In the genomic region with DNA sequence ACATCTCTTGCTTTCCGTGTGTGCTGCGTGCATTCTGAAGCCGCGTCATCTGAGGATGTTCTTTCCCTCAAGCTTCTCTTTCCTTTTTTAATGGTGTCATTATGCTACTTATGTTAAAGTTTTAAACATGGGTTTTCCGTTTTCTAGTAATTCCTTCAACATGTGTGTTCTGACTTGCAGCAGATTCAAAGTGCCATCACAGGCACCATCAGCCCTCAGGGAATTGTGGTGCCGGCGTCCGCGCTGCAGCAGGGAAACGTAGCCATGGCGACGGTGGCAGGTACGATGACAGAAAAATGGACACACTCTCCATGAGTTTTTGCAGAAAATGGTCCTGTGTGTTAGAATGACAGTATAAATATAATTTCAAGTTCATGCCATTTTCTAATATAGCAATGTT, we compare ENCODE assay signal across 25 cellular contexts. TPM values are rescaled to one million over a fixed set of nuclear protein-coding genes. Genes with fewer than 3 reads are reported as not detected.
A peak's percentile ranks its signal among the peaks of the same experiment; 100 is the strongest.
DNase-seq lines count a peak whose midpoint lies in the region; ATAC-seq, FAIRE-seq and TF ChIP-seq lines count a peak whose summit lies in the region.
"Had no signal": no experiment of that assay in that cellular context is flagged by ENCODE, and none has a peak within 500 bp of the region (broad histone marks: within the 10 kb centered on the region; RNA-seq: fewer than 3 reads in every experiment).

No MANE protein-coding gene starts in this region.

- peaks cover 6% of the 10 kb centered on the region for H3K4me1 ChIP-seq in BE2C
- no peaks in the 10 kb centered on the region for H3K4me1 ChIP-seq in GM23338 (ENCODE audit: insufficient read depth)
- H3K4me1 ChIP-seq in K562 (replicated peaks in 1 of 2; ENCODE audit: control insufficient read depth in 2 of 2, insufficient read depth in 2 of 2, low read length in 2 of 2): no peaks in the 10 kb centered on the region
- H3K4me1 ChIP-seq in HAP-1: no peaks in the 10 kb centered on the region
- H3K4me1 ChIP-seq in heart left ventricle: no peaks in the 10 kb centered on the region

- H3K9me3 Mint-ChIP-seq in GM23338: no peaks in the 10 kb centered on the region
- H3K9me3 Mint-ChIP-seq: CD14-positive monocyte; CD8-positive, alpha-beta memory T cell had no signal

- H3K4me3 Mint-ChIP-seq in GM23338: no peak overlapping the region
- H3K4me3 Mint-ChIP-seq: CD14-positive monocyte; CD8-positive, alpha-beta memory T cell had no signal

- H3K4me2 ChIP-seq in GM23338 (no peak overlapping the region), K562 (ENCODE audit: insufficient read depth, low read length) (no peak overlapping the region)
- H3K4me2 ChIP-seq: KMS-11 had no signal

- no TSS peak for BruUV-seq in K562 (replicated peaks; lab: Mats Ljungman, UMichigan)

- H3K4me1 Mint-ChIP-seq in GM23338: no peaks in the 10 kb centered on the region
- H3K4me1 Mint-ChIP-seq: CD8-positive, alpha-beta memory T cell had no signal

- no peaks in the 10 kb centered on the region for H3K9me1 ChIP-seq in K562 (ENCODE audit: control insufficient read depth, insufficient read depth, low read length)

- H4K20me1 ChIP-seq in GM23338 (replicated peaks; ENCODE audit: insufficient read depth): no peaks in the 10 kb centered on the region
- no peaks in the 10 kb centered on the region for H4K20me1 ChIP-seq in K562 (replicated peaks; ENCODE audit: control insufficient read depth, insufficient read depth, low read length)

- POLR2A ChIA-PET in K562 (lab: Yijun Ruan, JAX): interaction anchor here (0.6 to 1.5 kb wide), 3 partner anchors 12 to 176 kb away, joined by 3 to 5 read pairs (median 3); no protein-coding TSS in a partner anchor

- H3K27ac Mint-ChIP-seq in GM23338: no peak overlapping the region

- H3K4me3 ChIP-seq in BE2C (ENCODE audit: low read depth, low read length): no peak overlapping the region
- no peak overlapping the region for H3K4me3 ChIP-seq in GM23338
- no peak overlapping the region for H3K4me3 ChIP-seq in K562
- no peak overlapping the region for H3K4me3 ChIP-seq in HAP-1
- H3K4me3 ChIP-seq in MG63: no peak overlapping the region
- H3K4me3 ChIP-seq in heart left ventricle: no peak overlapping the region

- CTCF ChIA-PET in K562 (lab: Yijun Ruan, JAX; ENCODE audit: low intra/inter-chr PET ratio): interaction anchor here (0.8 kb wide), 1 partner anchor 636 kb away, joined by 3 read pairs; no protein-coding TSS in a partner anchor

- in situ Hi-C loops in K562 (cut with MboI) (no loop called here), HAP-1 (cut with MboI; ENCODE audit: low sequenced_read_pairs) (no loop called here)

- WGBS in K562 (ENCODE audit: insufficient coverage, low coverage, missing lambda C conversion rate): 86% methylated on average over 13 of the region's 13 CpGs
- WGBS in heart left ventricle, 4 donors: 97 to 98% (median 97%) methylated on average over 13 of the region's 13 CpGs

- H3K36me3 Mint-ChIP-seq in GM23338 (ENCODE audit: low read depth): peaks cover 50% of the 10 kb centered on the region

- H3F3A ChIP-seq in GM23338 (replicated peaks; ENCODE audit: low read depth): peaks cover 8% of the 10 kb centered on the region; the same call in 1 of the 2 replicates

- no peak for TF ChIP-seq RAD21 in K562 (CRISPR knock-in tag; conservative IDR thresholded peaks at IDR 0.05 in 1 of 2, IDR thresholded peaks at IDR 0.05 in 1 of 2)

- no peaks in the 10 kb centered on the region for H3K9me3 ChIP-seq in BE2C
- H3K9me3 ChIP-seq in K562 (replicated peaks; ENCODE audit: control insufficient read depth, insufficient read depth, low read depth, low read length): no peaks in the 10 kb centered on the region
- H3K9me3 ChIP-seq in HAP-1: no peaks in the 10 kb centered on the region
- no peaks in the 10 kb centered on the region for H3K9me3 ChIP-seq in MG63
- H3K9me3 ChIP-seq in heart left ventricle: no peaks in the 10 kb centered on the region

- H3K27me3 ChIP-seq in BE2C: no peaks in the 10 kb centered on the region
- no peaks in the 10 kb centered on the region for H3K27me3 ChIP-seq in GM23338 (ENCODE audit: insufficient read depth)
- no peaks in the 10 kb centered on the region for H3K27me3 ChIP-seq in K562 (ENCODE audit: control insufficient read depth in 2 of 2, insufficient read depth in 2 of 2, low read length in 2 of 2)
- no peaks in the 10 kb centered on the region for H3K27me3 ChIP-seq in HAP-1 (ENCODE audit: low read depth)
- H3K27me3 ChIP-seq in MG63: no peaks in the 10 kb centered on the region
- no peaks in the 10 kb centered on the region for H3K27me3 ChIP-seq in heart left ventricle

- H3K79me2 ChIP-seq in GM23338 (replicated peaks; ENCODE audit: insufficient read depth) (no peaks in the 10 kb centered on the region; the same call in 1 of the 2 replicates), K562 (ENCODE audit: control insufficient read depth, insufficient read depth, low read length) (no peaks in the 10 kb centered on the region)

- no peak for TF ChIP-seq EP300 in K562 (IDR thresholded peaks at IDR 0.05; ENCODE audit: low read length)

- 0 out of 2 replicates have a peak overlapping the region, but pooled peaks have one; percentile 45 for H3K27ac ChIP-seq in GM23338 (ENCODE audit: low read depth)
- no peak overlapping the region for H3K27ac ChIP-seq in K562 (ENCODE audit: extremely low read depth, low read depth, low read length)
- no peak overlapping the region for H3K27ac ChIP-seq in heart left ventricle
- H3K27ac ChIP-seq: KMS-11 had no signal

- ATAC-seq in GM23338: no peak
- no peak for ATAC-seq in K562
- ATAC-seq in heart left ventricle: no peak
- ATAC-seq: HCT116 had no signal

- H3K36me3 ChIP-seq in BE2C (peaks cover 28% of the 10 kb centered on the region), GM23338 (ENCODE audit: insufficient read depth) (peaks cover 21% of the 10 kb centered on the region; the same call in 1 of the 2 replicates), K562 (ENCODE audit: control insufficient read depth, insufficient read depth, low read length) (peaks cover 41% of the 10 kb centered on the region; the same call in 2 of the 3 replicates), HAP-1 (replicated peaks) (peaks cover 12% of the 10 kb centered on the region), MG63 (peaks cover 63% of the 10 kb centered on the region), heart left ventricle (peaks cover 0 to 80% (median 51%) of the 10 kb centered on the region in 9 donors)

- TF ChIP-seq CTCF in BE2C (IDR thresholded peaks at IDR 0.05; ENCODE audit: low read depth, low read length) (no peak), GM23338 (conservative IDR thresholded peaks at IDR 0.05; ENCODE audit: low read depth in 2 of 2) (no peak), K562 (IDR thresholded peaks at IDR 0.05 in 2 of 3, conservative IDR thresholded peaks at IDR 0.05 in 1 of 3; ENCODE audit: insufficient read depth in 2 of 3, low read depth in 1 of 3, low read length in 3 of 3) (no peak), heart left ventricle (IDR thresholded peaks at IDR 0.05) (no peak)

- no peak overlapping the region for H3K9ac ChIP-seq in K562 (ENCODE audit: insufficient read depth in 1 of 2, low read depth in 2 of 2, low read length in 2 of 2)
- H3K9ac ChIP-seq: KMS-11 had no signal

- H2AFZ ChIP-seq in GM23338 (no peak overlapping the region), K562 (ENCODE audit: low read depth, low read length) (no peak overlapping the region)

- TF ChIP-seq POLR2A in K562 (conservative IDR thresholded peaks at IDR 0.05): no peak
- TF ChIP-seq POLR2A in heart left ventricle (IDR thresholded peaks at IDR 0.05): no peak

- H3K9me2 ChIP-seq in GM23338 (ENCODE audit: insufficient read depth): no peaks in the 10 kb centered on the region

- FAIRE-seq in K562 (lab: Jason Lieb, UNC): no peak
- FAIRE-seq: A204.1, H1, RCC 7860 had no signal

- DNase-seq in BE2C: peak; percentile 61
- DNase-seq in GM23338 (ENCODE audit: low spot score): no peak
- no peak for DNase-seq in K562 (ENCODE audit: extremely low read depth in 1 of 4, low spot score in 3 of 4)
- DNase-seq in posterior vena cava (ENCODE audit: low spot score): peak; percentile 60
- DNase-seq in NCI-H1105 treated with DMSO at 0.1 percent for 48 hours (lab: John Stamatoyannopoulos, UW): no peak
- no peak for DNase-seq in HAP-1 (ENCODE audit: low spot score in 2 of 2)
- DNase-seq in MG63: no peak
- DNase-seq in heart left ventricle: no peak
- DNase-seq: CD8-positive, alpha-beta memory T cell; DMS 273 treated with DMSO at 0.1 percent for 48 hours; DMS79; GF-D8; NCI-H1092; NCI-H146; NCI-H1930; NCI-H2227 treated with DMSO at 0.1 percent for 48 hours; NCI-H510A; NCI-H69; SIG-M5 had no signal

- intact Hi-C loops in K562 (cut with micrococcal nuclease): no loop called here
- intact Hi-C loops in posterior vena cava (cut with DNase I): no loop called here
- intact Hi-C loops in heart left ventricle (cut with DNase I): no loop called here

- peaks cover 9% of the 10 kb centered on the region for H3K27me3 Mint-ChIP-seq in GM23338 (ENCODE audit: insufficient read depth, low read depth, poor library complexity)
- H3K27me3 Mint-ChIP-seq: CD8-positive, alpha-beta memory T cell had no signal

RNA-seq across cellular contexts. Expression of a gene that starts 42.4 kb away (rescaled TPM):
- polyA plus RNA-seq in BE2C (2012; ENCODE audit: insufficient read depth, insufficient read length, low read depth): 22.4 TPM
- total RNA-seq in GM23338 (2014; rRNA removed; shearing (Covaris generic)): 21.9 and 29.9 TPM in 2 replicates
- polyA plus RNA-seq in GM23338 (2016; fragmentation: Nextera tagmentation; extraction: Ambion mirVana): 76.7 and 79.9 TPM in 2 replicates
- 77.9 and 112 TPM in 2 replicates for total RNA-seq in K562 (2011; cell fraction: chromatin; rRNA removed; ENCODE audit: low replicate concordance)
- 19.3 and 19.8 TPM in 2 replicates for total RNA-seq in K562 (2011; cell fraction: nucleolus; rRNA removed)
- 31.2 and 36.2 TPM in 2 replicates for total RNA-seq in K562 (2011; cell fraction: nucleoplasm; rRNA removed)
- total RNA-seq in K562 (2014; rRNA removed): 9.6 and 13.2 TPM in 2 replicates
- total RNA-seq in K562 (2014; rRNA removed; fragmentation: Illumina TruSeq; extraction: Trizol): 12.2 and 14.5 TPM in 2 replicates
- total RNA-seq in K562 (2015; rRNA removed; fragmentation: Illumina TruSeq; extraction: Trizol): 7.1 and 10.0 TPM in 2 replicates
- 11.7 and 14.9 TPM in 2 replicates for total RNA-seq in K562 (2021)
- 21.8 and 25.9 TPM in 2 replicates for polyA plus RNA-seq in K562 (2011; rRNA removed)
- polyA plus RNA-seq in K562 (2011; cell fraction: cytosol; rRNA removed): 26.2 and 27.5 TPM in 2 replicates
- polyA plus RNA-seq in K562 (2011; cell fraction: nucleus; rRNA removed): 27.5 and 40.6 TPM in 2 replicates
- 14.5 and 18.7 TPM in 2 replicates for polyA plus RNA-seq in K562 (2012)
- 10.4 and 16.0 TPM in 2 replicates for polyA plus RNA-seq in K562 (2014; fragmentation: Illumina TruSeq; extraction: Trizol)
- 10 to 100 TPM in 1 of 2 experiments, 1 to 10 TPM in 1; 8.8 to 13.2 TPM for polyA plus RNA-seq in K562 (2014; fragmentation: Nextera tagmentation; extraction: Ambion mirVana)
- 12.7 and 15.4 TPM in 2 replicates for polyA plus RNA-seq in K562 (2014; rRNA removed)
- polyA minus RNA-seq in K562 (2011; rRNA and poly(A)+ RNA removed): 35.3 and 58.4 TPM in 2 replicates
- 6.0 and 16.1 TPM in 2 replicates for polyA minus RNA-seq in K562 (2011; cell fraction: cytosol; rRNA and poly(A)+ RNA removed)
- 13.2 and 35.0 TPM in 2 replicates for polyA minus RNA-seq in K562 (2011; cell fraction: nucleus; rRNA and poly(A)+ RNA removed)
- total RNA-seq in posterior vena cava: 10 to 100 TPM; 22.5 to 22.7 TPM
- total RNA-seq in MG63 (2014; rRNA removed; shearing (Covaris generic); ENCODE audit: low replicate concordance): 29.6 and 35.9 TPM in 2 replicates
- total RNA-seq in heart left ventricle: 10 to 100 TPM in 3 of 9 donors, 1 to 10 TPM in 6; 3.5 to 13.6 (median 8.7) TPM
- polyA plus RNA-seq in heart left ventricle: 1 to 10 TPM; 2.4 to 6.5 TPM

RNA-seq across cellular contexts. Expression of a gene that starts 58.9 kb away (rescaled TPM):
- 249 TPM for polyA plus RNA-seq in BE2C (2012; ENCODE audit: insufficient read depth, insufficient read length, low read depth)
- 788 and 861 TPM in 2 replicates for total RNA-seq in GM23338 (2014; rRNA removed; shearing (Covaris generic))
- polyA plus RNA-seq in GM23338 (2016; fragmentation: Nextera tagmentation; extraction: Ambion mirVana): 380 and 421 TPM in 2 replicates
- 790 and 1,561 TPM in 2 replicates for total RNA-seq in K562 (2011; cell fraction: chromatin; rRNA removed; ENCODE audit: low replicate concordance)
- 789 and 809 TPM in 2 replicates for total RNA-seq in K562 (2011; cell fraction: nucleolus; rRNA removed)
- total RNA-seq in K562 (2011; cell fraction: nucleoplasm; rRNA removed): 557 and 648 TPM in 2 replicates
- total RNA-seq in K562 (2014; rRNA removed): 248 and 305 TPM in 2 replicates
- 61.3 and 76.2 TPM in 2 replicates for total RNA-seq in K562 (2014; rRNA removed; fragmentation: Illumina TruSeq; extraction: Trizol)
- 95.1 and 105 TPM in 2 replicates for total RNA-seq in K562 (2015; rRNA removed; fragmentation: Illumina TruSeq; extraction: Trizol)
- 364 and 419 TPM in 2 replicates for total RNA-seq in K562 (2021)
- 152 and 199 TPM in 2 replicates for polyA plus RNA-seq in K562 (2011; rRNA removed)
- polyA plus RNA-seq in K562 (2011; cell fraction: cytosol; rRNA removed): 85.9 and 97.4 TPM in 2 replicates
- 1,179 and 1,399 TPM in 2 replicates for polyA plus RNA-seq in K562 (2011; cell fraction: nucleus; rRNA removed)
- polyA plus RNA-seq in K562 (2012): 209 and 400 TPM in 2 replicates
- 165 and 263 TPM in 2 replicates for polyA plus RNA-seq in K562 (2014; fragmentation: Illumina TruSeq; extraction: Trizol)
- polyA plus RNA-seq in K562 (2014; fragmentation: Nextera tagmentation; extraction: Ambion mirVana): 1 to 10 TPM; 4.6 to 9.0 TPM
- 382 and 472 TPM in 2 replicates for polyA plus RNA-seq in K562 (2014; rRNA removed)
- polyA minus RNA-seq in K562 (2011; rRNA and poly(A)+ RNA removed): 69.7 and 88.6 TPM in 2 replicates
- 64.9 and 69.5 TPM in 2 replicates for polyA minus RNA-seq in K562 (2011; cell fraction: cytosol; rRNA and poly(A)+ RNA removed)
- 257 and 271 TPM in 2 replicates for polyA minus RNA-seq in K562 (2011; cell fraction: nucleus; rRNA and poly(A)+ RNA removed)
- 1 to 10 TPM; 2.7 to 8.7 TPM for total RNA-seq in posterior vena cava
- 9.8 and 15.1 TPM in 2 replicates for total RNA-seq in MG63 (2014; rRNA removed; shearing (Covaris generic); ENCODE audit: low replicate concordance)
- total RNA-seq in heart left ventricle: 10 to 100 TPM in 1 of 9 donors, 1 to 10 TPM in 8; 3.5 to 22.1 (median 6.7) TPM
- polyA plus RNA-seq in heart left ventricle: 10 to 100 TPM in 1 of 2 donors, 1 to 10 TPM in 1; 6.0 to 22.2 TPM
- polyA plus RNA-seq: CD14-positive monocyte; CD8-positive, alpha-beta memory T cell had no signal

Comparison
In these comparisons a context has a peak if more than half of its experiments do, and no peak if none do; other contexts are left out.
1. DNase-seq: peak in BE2C (single experiment) and posterior vena cava (single experiment); none in GM23338 (single experiment), K562 (0 of 4), NCI-H1105 treated with DMSO at 0.1 percent for 48 hours (single experiment), HAP-1 (0 of 2), MG63 (single experiment) and heart left ventricle (0 of 5).